Comparison of ENCODE assay signal across 17 cellular contexts in genomic region chr9:72675586-72675985, GRCh38.
DNase-seq lines count a peak whose midpoint lies in the region; ATAC-seq and TF ChIP-seq lines count a peak whose summit lies in the region.
"Had no signal": no experiment of that assay in that cellular context is flagged by ENCODE, and none has a peak within 500 bp of the region (broad histone marks: within the 10 kb centered on the region; RNA-seq: fewer than 3 reads in every experiment).

No MANE protein-coding gene starts in this region.

- no peaks in the 10 kb centered on the region for H3K36me3 Mint-ChIP-seq in naive thymus-derived CD8-positive, alpha-beta T cell
- H3K36me3 Mint-ChIP-seq in T-helper 17 cell (ENCODE audit: low read depth): no peaks in the 10 kb centered on the region
- H3K36me3 Mint-ChIP-seq: CD4-positive, CD25-positive, alpha-beta regulatory T cell had no signal

- no peak for TF ChIP-seq CTCF in epithelial cell of esophagus (IDR thresholded peaks at IDR 0.05; ENCODE audit: insufficient read depth, low read depth, low read length, missing control alignments)

- no peak for ATAC-seq in naive thymus-derived CD8-positive, alpha-beta T cell
- ATAC-seq in HG02981 (IDR thresholded peaks at IDR 0.05; ENCODE audit: unreplicated experiment) (no peak), T-helper 17 cell (no peak)
- ATAC-seq: activated naive CD8-positive, alpha-beta T cell treated with anti-CD3 and anti-CD28 coated beads, Interleukin-2, amount 50 U/mL, for 24 hours; gastrocnemius medialis; mucosa of descending colon had no signal

- H3K27ac Mint-ChIP-seq in naive thymus-derived CD8-positive, alpha-beta T cell: no peak overlapping the region
- no peak overlapping the region for H3K27ac Mint-ChIP-seq in T-helper 17 cell
- H3K27ac Mint-ChIP-seq: activated naive CD8-positive, alpha-beta T cell treated with anti-CD3 and anti-CD28 coated beads, Interleukin-2, amount 50 U/mL, for 24 hours; CD4-positive, CD25-positive, alpha-beta regulatory T cell; H9 had no signal

- no peak overlapping the region for H3K4me3 Mint-ChIP-seq in naive thymus-derived CD8-positive, alpha-beta T cell
- no peak overlapping the region for H3K4me3 Mint-ChIP-seq in T-helper 17 cell
- H3K4me3 Mint-ChIP-seq: activated naive CD8-positive, alpha-beta T cell treated with anti-CD3 and anti-CD28 coated beads, Interleukin-2, amount 50 U/mL, for 24 hours; CD4-positive, CD25-positive, alpha-beta regulatory T cell; H9 had no signal

- POLR2A ChIA-PET in naive thymus-derived CD8-positive, alpha-beta T cell (lab: Charles Lee): no interaction called here

- H3K27me3 Mint-ChIP-seq in naive thymus-derived CD8-positive, alpha-beta T cell: peaks cover 0 to 9% (median 1%) of the 10 kb centered on the region in 5 donors
- peaks cover 16% of the 10 kb centered on the region for H3K27me3 Mint-ChIP-seq in T-helper 17 cell

- H3K9me3 Mint-ChIP-seq in naive thymus-derived CD8-positive, alpha-beta T cell: peaks cover 0 to 2% (median 0%) of the 10 kb centered on the region in 9 donors
- H3K9me3 Mint-ChIP-seq: activated naive CD8-positive, alpha-beta T cell treated with anti-CD3 and anti-CD28 coated beads, Interleukin-2, amount 50 U/mL, for 24 hours had no signal

- no peaks in the 10 kb centered on the region for H3K9me3 ChIP-seq in T-helper 17 cell (ENCODE audit: control insufficient read depth, low read length, poor library complexity, severe bottlenecking)
- H3K9me3 ChIP-seq: gastrocnemius medialis, mucosa of descending colon, prostate gland had no signal

- no peak overlapping the region for H3K4me3 ChIP-seq in epithelial cell of esophagus (ENCODE audit: low read length)
- H3K4me3 ChIP-seq: coronary artery, gastrocnemius medialis, mucosa of descending colon, prostate gland, SK-N-MC had no signal

- DNase-seq in GM04504 (ENCODE audit: low read depth) (peak; percentile 23), NCI-H226 (peak; percentile 16), epithelial cell of esophagus (ENCODE audit: low read depth) (peak; percentile 89), non-pigmented ciliary epithelial cell (ENCODE audit: low read depth) (peak; percentile 23), C1 segment of cervical spinal cord (lab: John Stamatoyannopoulos, UW) (no peak), T-helper 17 cell (no peak)
- no peak for DNase-seq in naive thymus-derived CD8-positive, alpha-beta T cell
- DNase-seq: activated naive CD8-positive, alpha-beta T cell treated with anti-CD3 and anti-CD28 coated beads, Interleukin-2, amount 50 U/mL, for 24 hours; CD4-positive, CD25-positive, alpha-beta regulatory T cell; gastrocnemius medialis; H9; mucosa of descending colon; NCI-H1930 had no signal

- no peaks in the 10 kb centered on the region for H3K4me1 Mint-ChIP-seq in naive thymus-derived CD8-positive, alpha-beta T cell
- H3K4me1 Mint-ChIP-seq in T-helper 17 cell: no peaks in the 10 kb centered on the region
- H3K4me1 Mint-ChIP-seq: activated naive CD8-positive, alpha-beta T cell treated with anti-CD3 and anti-CD28 coated beads, Interleukin-2, amount 50 U/mL, for 24 hours; CD4-positive, CD25-positive, alpha-beta regulatory T cell had no signal

Comparison
In these comparisons a context has a peak if more than half of its experiments do, and no peak if none do; other contexts are left out.
1. DNase-seq: peak in GM04504 (single experiment), NCI-H226 (single experiment), epithelial cell of esophagus (single experiment) and non-pigmented ciliary epithelial cell (single experiment); none in C1 segment of cervical spinal cord (0 of 14), naive thymus-derived CD8-positive, alpha-beta T cell (0 of 10) and T-helper 17 cell (0 of 3).